In genomic region chr3:52218026-52218425, GRCh38 we compare ENCODE assay signal across 2 cellular contexts.
TF ChIP-seq lines count a peak whose summit lies in the region.

No MANE protein-coding gene starts in this region.

TF ChIP-seq in liver, 16 proteins besides CTCF, POLR2A, EP300 and RAD21:
- TF ChIP-seq EGR1 (IDR thresholded peaks at IDR 0.05; ENCODE audit: low read depth in 2 of 2) (peak in 1 of 2 donors; percentile 45), RXRA (IDR thresholded peaks at IDR 0.05) (peak; percentile 37 to 61), JUND (IDR thresholded peaks at IDR 0.05) (peak in 1 of 2 donors; percentile 36), SP1 (IDR thresholded peaks at IDR 0.05) (no peak), HNF4A (conservative IDR thresholded peaks at IDR 0.05) (peak; percentile 37 to 61), ZBTB33 (IDR thresholded peaks at IDR 0.05) (no peak), HNF4G (IDR thresholded peaks at IDR 0.05) (no peak), ATF3 (IDR thresholded peaks at IDR 0.05) (no peak), GABPA (IDR thresholded peaks at IDR 0.05 in 1 of 2, conservative IDR thresholded peaks at IDR 0.05 in 1 of 2) (no peak)

TF ChIP-seq in HepG2, 621 proteins besides CTCF, POLR2A, EP300 and RAD21:
- no peak for TF ChIP-seq ZNF549 (CRISPR knock-in tag; IDR thresholded peaks at IDR 0.05)
- no peak for TF ChIP-seq ZNF136 (CRISPR knock-in tag; IDR thresholded peaks at IDR 0.05; ENCODE audit: low read depth)
- no peak for TF ChIP-seq ZNF883 (CRISPR knock-in tag; IDR thresholded peaks at IDR 0.05; ENCODE audit: not compliant biosample characterization)
- no peak for TF ChIP-seq GPN1 (CRISPR knock-in tag; IDR thresholded peaks at IDR 0.05; ENCODE audit: borderline replicate concordance)
- no peak for TF ChIP-seq USF2 (IDR thresholded peaks at IDR 0.05; ENCODE audit: low read depth, low read length)
- no peak for TF ChIP-seq USF2 (CRISPR knock-in tag; IDR thresholded peaks at IDR 0.05; ENCODE audit: borderline replicate concordance)
- no peak for TF ChIP-seq ZNF17 (CRISPR knock-in tag; IDR thresholded peaks at IDR 0.05)
- TF ChIP-seq ARID3A (IDR thresholded peaks at IDR 0.05; ENCODE audit: low read depth, low read length): no peak
- no peak for TF ChIP-seq ZNF253 (CRISPR knock-in tag; IDR thresholded peaks at IDR 0.05; ENCODE audit: borderline replicate concordance)
- TF ChIP-seq ZBTB2 (CRISPR knock-in tag; IDR thresholded peaks at IDR 0.05; ENCODE audit: low read depth): no peak
- no peak for TF ChIP-seq PAWR (CRISPR knock-in tag; IDR thresholded peaks at IDR 0.05; ENCODE audit: borderline replicate concordance)
- no peak for TF ChIP-seq ZNF20 (CRISPR knock-in tag; IDR thresholded peaks at IDR 0.05)
- no peak for TF ChIP-seq ZNF768 (CRISPR knock-in tag; IDR thresholded peaks at IDR 0.05)
